24 cellular contexts compared by ENCODE assay signal in the genomic region with DNA sequence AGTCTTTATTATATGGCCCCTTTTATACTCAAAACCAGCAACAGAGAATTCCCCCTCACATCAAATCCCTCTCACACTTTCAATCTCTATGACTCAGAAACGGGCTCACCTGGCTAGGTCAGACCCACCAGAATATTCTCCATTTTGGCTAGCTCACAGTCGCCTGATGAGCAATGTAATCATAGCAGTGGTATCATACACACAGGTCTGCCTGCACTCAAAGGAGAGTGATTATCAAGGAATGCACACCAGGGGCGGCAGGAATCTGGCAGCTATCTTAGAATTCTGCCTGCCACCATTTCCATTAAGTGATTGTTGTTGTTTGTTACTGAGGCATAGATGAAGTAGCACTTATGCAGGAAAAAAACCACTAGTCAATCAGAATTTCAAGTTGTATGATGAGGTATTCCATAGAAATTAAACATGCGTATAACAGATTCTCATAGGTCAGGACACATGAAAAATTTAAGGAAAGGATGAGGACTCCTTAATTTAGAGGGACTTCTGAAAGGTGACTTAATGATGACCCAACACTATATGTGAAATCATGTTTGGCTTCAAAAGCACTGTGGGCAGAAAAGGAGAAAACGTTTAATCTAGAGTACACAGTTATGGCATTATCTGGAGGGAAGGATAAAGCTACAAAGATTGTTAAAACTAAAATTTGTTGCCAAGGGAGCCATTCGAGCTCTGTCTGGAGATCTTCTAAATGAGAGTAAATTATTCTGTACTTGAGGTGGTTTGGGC.
DNase-seq lines count a peak whose midpoint lies in the region; ATAC-seq, FAIRE-seq and TF ChIP-seq lines count a peak whose summit lies in the region.
"Had no signal": no experiment of that assay in that cellular context is flagged by ENCODE, and none has a peak within 500 bp of the region (broad histone marks: within the 10 kb centered on the region; RNA-seq: fewer than 3 reads in every experiment).

No MANE protein-coding gene starts in this region.

- H3K27ac Mint-ChIP-seq in H9, result no peak overlapping the region; a peak in 1 of 7 replicates
- H3K27ac Mint-ChIP-seq: activated naive CD8-positive, alpha-beta T cell treated with anti-CD3 and anti-CD28 coated beads, Interleukin-2, amount 50 U/mL, for 24 hours; nephron progenitor cell; stimulated activated naive CD8-positive, alpha-beta T cell treated with anti-CD3 and anti-CD28 coated beads, Interleukin-15, Interleukin-2, amounts not matched to agents 100 ng/mL and 50 ng/mL, for 24 hours; T-helper 1 cell treated with Interleukin-12 subunit alpha and Interleukin-12 subunit beta and Interleukin-4 antibody, amounts not matched to agents 30 μg/mL and 1 μg/mL, for 36 hours had no signal

- no peak overlapping the region for H2AFZ ChIP-seq in H9 (ENCODE audit: low read length)

- no peaks in the 10 kb centered on the region for H3K36me3 ChIP-seq in sigmoid colon
- H3K36me3 ChIP-seq: heart right ventricle, upper lobe of left lung had no signal

- H3K18ac ChIP-seq in H9 (ENCODE audit: insufficient read length, low read depth, low read length), result no peak overlapping the region

- no peaks in the 10 kb centered on the region for H3K27me3 Mint-ChIP-seq in H9 (ENCODE audit: low read depth)
- H3K27me3 Mint-ChIP-seq: stimulated activated naive CD8-positive, alpha-beta T cell treated with anti-CD3 and anti-CD28 coated beads, Interleukin-15, Interleukin-2, amounts not matched to agents 100 ng/mL and 50 ng/mL, for 24 hours had no signal

- H2BK20ac ChIP-seq in H9 (ENCODE audit: low read depth, low read length, poor library complexity, severe bottlenecking), result no peak overlapping the region

- H3K36me3 Mint-ChIP-seq in H9 (ENCODE audit: insufficient read depth in 1 of 3, low read depth in 3 of 3), result no peaks in the 10 kb centered on the region

- DNase-seq in GM19239 (ENCODE audit: insufficient read length, low spot score), result no peak
- peak; percentile 42 for DNase-seq in astrocyte of the hippocampus (ENCODE audit: low read depth, low spot score)
- peak; percentile 48 for DNase-seq in kidney glomerular epithelial cell (lab: John Stamatoyannopoulos, UW)
- DNase-seq in sigmoid colon, result no peak
- DNase-seq in H9, result no peak
- DNase-seq: activated gamma-delta T cell; activated naive CD8-positive, alpha-beta T cell treated with anti-CD3 and anti-CD28 coated beads, Interleukin-2, amount 50 U/mL, for 24 hours; COR-L47; DMS79; GF-D8; heart right ventricle; mucosa of descending colon; NCI-H1048; NCI-H1930; NCI-H69; nephron progenitor cell; posterior cingulate gyrus; upper lobe of left lung had no signal

- H3K23ac ChIP-seq in H9 (ENCODE audit: insufficient read length, low read depth, low read length), result no peak overlapping the region

- no peak overlapping the region for H3K56ac ChIP-seq in H9 (ENCODE audit: insufficient read length, low read depth, low read length)

- no peak overlapping the region for H4K5ac ChIP-seq in H9 (ENCODE audit: insufficient read length, low read depth, low read length)

- no peaks in the 10 kb centered on the region for H3K79me2 ChIP-seq in H9 (ENCODE audit: insufficient read depth, low read length)

- TF ChIP-seq CTCF in sigmoid colon (IDR thresholded peaks at IDR 0.05) (no peak), H9 (conservative IDR thresholded peaks at IDR 0.05) (no peak)

- 77 to 80% methylated on average over 6 of the region's 6 CpGs for WGBS in sigmoid colon, 2 donors
- WGBS in H9 (ENCODE audit: extremely low coverage, insufficient read length, low lambda C conversion rate), result no CpG with 5 or more reads among the region's 6 CpGs

- H3K4ac ChIP-seq in H9 (ENCODE audit: low read depth, low read length), result no peak overlapping the region

- H3K27me3 ChIP-seq in sigmoid colon, result no peaks in the 10 kb centered on the region
- no peaks in the 10 kb centered on the region for H3K27me3 ChIP-seq in H9 (ENCODE audit: insufficient read depth, low read length)
- H3K27me3 ChIP-seq: heart right ventricle, upper lobe of left lung had no signal

- peaks cover 0 to 35% (median 27%) of the 10 kb centered on the region in 4 donors for H3K4me1 ChIP-seq in sigmoid colon
- no peaks in the 10 kb centered on the region for H3K4me1 ChIP-seq in H9 (ENCODE audit: insufficient read depth, low read length)
- H3K4me1 ChIP-seq: upper lobe of left lung had no signal

- no peak overlapping the region for H3K4me3 ChIP-seq in sigmoid colon
- H3K4me3 ChIP-seq: heart right ventricle, mucosa of descending colon, upper lobe of left lung had no signal

- H4K20me1 ChIP-seq in H9 (ENCODE audit: control insufficient read depth, insufficient read depth, insufficient read length), result no peaks in the 10 kb centered on the region

- intact Hi-C loops in sigmoid colon (cut with DNase I), result no loop called here

- H3K9ac ChIP-seq in H9 (ENCODE audit: extremely low read depth, insufficient read length, low read length), result no peak overlapping the region

- ATAC-seq in GM21717 (IDR thresholded peaks at IDR 0.05; ENCODE audit: unreplicated experiment) (no peak), HG03095 (IDR thresholded peaks at IDR 0.05; ENCODE audit: unreplicated experiment) (no peak), HG03108 (IDR thresholded peaks at IDR 0.05; ENCODE audit: unreplicated experiment) (no peak)
- ATAC-seq: activated naive CD8-positive, alpha-beta T cell treated with anti-CD3 and anti-CD28 coated beads, Interleukin-2, amount 50 U/mL, for 24 hours; mucosa of descending colon had no signal

- no peaks in the 10 kb centered on the region for H3K79me1 ChIP-seq in H9 (ENCODE audit: insufficient read depth, low read depth, low read length, poor library complexity, severe bottlenecking)

- no peak overlapping the region for H2BK15ac ChIP-seq in H9 (ENCODE audit: low read depth, low read length)

- no peak overlapping the region for H4K91ac ChIP-seq in H9 (ENCODE audit: insufficient read length, low read depth, low read length)

- H3K4me2 ChIP-seq in H9 (ENCODE audit: insufficient read depth, insufficient read length, low read length), result no peak overlapping the region

- no peak overlapping the region for H3K4me3 Mint-ChIP-seq in H9
- H3K4me3 Mint-ChIP-seq: activated naive CD8-positive, alpha-beta T cell treated with anti-CD3 and anti-CD28 coated beads, Interleukin-2, amount 50 U/mL, for 24 hours; nephron progenitor cell; stimulated activated naive CD8-positive, alpha-beta T cell treated with anti-CD3 and anti-CD28 coated beads, Interleukin-15, Interleukin-2, amounts not matched to agents 100 ng/mL and 50 ng/mL, for 24 hours; T-helper 1 cell treated with Interleukin-12 subunit alpha and Interleukin-12 subunit beta and Interleukin-4 antibody, amounts not matched to agents 30 μg/mL and 1 μg/mL, for 36 hours had no signal

- H3K9me3 ChIP-seq in sigmoid colon (no peaks in the 10 kb centered on the region), H9 (ENCODE audit: control insufficient read depth, low read depth, low read length) (no peaks in the 10 kb centered on the region)
- H3K9me3 ChIP-seq: heart right ventricle, mucosa of descending colon, upper lobe of left lung had no signal

- H3K23me2 ChIP-seq in H9 (ENCODE audit: insufficient read length, low read depth, low read length, poor library complexity, severe bottlenecking), result no peaks in the 10 kb centered on the region

- TF ChIP-seq POLR2A in sigmoid colon (IDR thresholded peaks at IDR 0.05), result no peak

- H4K8ac ChIP-seq in H9 (replicated peaks; ENCODE audit: insufficient read length, low read depth, low read length), result no peak overlapping the region

- no peak overlapping the region for H3T11ph ChIP-seq in H9 (ENCODE audit: low read length)

- H2BK12ac ChIP-seq in H9 (ENCODE audit: insufficient read length, low read depth, low read length), result no peak overlapping the region

- H2BK5ac ChIP-seq in H9 (ENCODE audit: insufficient read length, low read length), result no peak overlapping the region

- H3K27ac ChIP-seq in sigmoid colon (peak overlapping the region in 3 of 4 donors; percentile 31 to 72 (median 38)), H9 (ENCODE audit: insufficient read length, low read depth, low read length) (no peak overlapping the region)
- H3K27ac ChIP-seq: upper lobe of left lung had no signal

- no peak overlapping the region for H3K14ac ChIP-seq in H9 (ENCODE audit: insufficient read depth, low read length)

- H3K9me3 Mint-ChIP-seq in H9, result no peaks in the 10 kb centered on the region; a peak in 1 of 5 replicates
- H3K9me3 Mint-ChIP-seq: activated naive CD8-positive, alpha-beta T cell treated with anti-CD3 and anti-CD28 coated beads, Interleukin-2, amount 50 U/mL, for 24 hours; stimulated activated naive CD8-positive, alpha-beta T cell treated with anti-CD3 and anti-CD28 coated beads, Interleukin-15, Interleukin-2, amounts not matched to agents 100 ng/mL and 50 ng/mL, for 24 hours; T-helper 1 cell treated with Interleukin-12 subunit alpha and Interleukin-12 subunit beta and Interleukin-4 antibody, amounts not matched to agents 30 μg/mL and 1 μg/mL, for 36 hours had no signal

- no peak overlapping the region for H2AK5ac ChIP-seq in H9 (ENCODE audit: insufficient read length, low read length)

- peak; percentile 26 for FAIRE-seq in GM19239 (lab: Jason Lieb, UNC)
- FAIRE-seq: GM18507 had no signal

- no peak for TF ChIP-seq EP300 in sigmoid colon (IDR thresholded peaks at IDR 0.05)

- no peak overlapping the region for H2BK120ac ChIP-seq in H9 (ENCODE audit: low read depth, low read length, poor library complexity, severe bottlenecking)

- H3K4me1 Mint-ChIP-seq in H9, result no peaks in the 10 kb centered on the region
- H3K4me1 Mint-ChIP-seq: activated naive CD8-positive, alpha-beta T cell treated with anti-CD3 and anti-CD28 coated beads, Interleukin-2, amount 50 U/mL, for 24 hours had no signal

Comparison
In these comparisons a context has a peak if more than half of its experiments do, and no peak if none do; other contexts are left out.
1. DNase-seq: peak in astrocyte of the hippocampus (single experiment) and kidney glomerular epithelial cell (single experiment); none in GM19239 (single experiment), sigmoid colon (single experiment) and H9 (single experiment).